Comparison of ENCODE assay signal across 17 cellular contexts in the genomic region with DNA sequence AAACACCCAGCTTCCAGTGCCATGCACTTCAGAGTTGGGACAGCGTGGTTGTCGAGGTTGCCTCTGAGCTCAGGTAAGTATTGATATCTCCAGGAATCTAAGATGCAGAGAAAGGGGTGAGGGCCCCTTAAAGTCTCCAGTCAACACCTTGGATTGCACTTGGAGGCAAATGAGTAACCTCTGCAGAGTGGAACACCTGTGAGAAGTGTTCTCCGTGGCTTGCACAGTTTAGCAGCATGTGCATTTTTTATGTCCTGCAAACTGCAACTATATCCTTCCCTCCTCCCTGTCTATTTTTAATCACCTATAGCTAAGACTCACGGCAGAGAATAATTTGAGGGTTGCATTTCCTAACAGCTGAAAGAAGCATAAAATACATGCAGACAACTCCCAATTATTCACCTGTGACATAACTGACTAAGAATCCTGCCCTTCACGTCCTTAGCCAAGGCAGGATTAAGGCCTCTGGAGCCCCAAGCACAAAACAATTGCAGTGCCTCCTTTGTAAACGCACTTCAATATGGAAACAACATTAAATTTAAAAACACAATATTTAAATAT. TPM values are rescaled to one million over a fixed set of nuclear protein-coding genes. Genes with fewer than 3 reads are reported as not detected.
A peak's percentile ranks its signal among the peaks of the same experiment; 100 is the strongest.
DNase-seq lines count a peak whose midpoint lies in the region; ATAC-seq and TF ChIP-seq lines count a peak whose summit lies in the region.
"Had no signal": no experiment of that assay in that cellular context is flagged by ENCODE, and none has a peak within 500 bp of the region (broad histone marks: within the 10 kb centered on the region; RNA-seq: fewer than 3 reads in every experiment).

No MANE protein-coding gene starts in this region.

- peaks cover 9 to 17% of the 10 kb centered on the region in 2 donors for H3K4me1 ChIP-seq in gastrocnemius medialis

- H3K36me3 ChIP-seq in gastrocnemius medialis = no peaks in the 10 kb centered on the region

- H3K27ac ChIP-seq in gastrocnemius medialis = peak overlapping the region in 1 of 4 donors; percentile 19
- H3K27ac ChIP-seq: GM23248 had no signal

- no peak overlapping the region for H3K4me3 ChIP-seq in gastrocnemius medialis
- H3K4me3 ChIP-seq: GM23248, K562 had no signal

- CTCF ChIA-PET in WTC11 (lab: Charles Lee) = interaction anchor here (0.7 to 2.3 kb wide), 4 partner anchors 20 to 452 kb away, joined by 3 to 8 read pairs (median 6); no protein-coding TSS in a partner anchor

- POLR2A ChIA-PET in WTC11 (lab: Charles Lee) = no interaction called here

- no peak overlapping the region for H3K27ac Mint-ChIP-seq in WTC11
- H3K27ac Mint-ChIP-seq: CD14-positive monocyte had no signal

- H3K9me3 Mint-ChIP-seq in WTC11 = no peaks in the 10 kb centered on the region

- H3K27me3 Mint-ChIP-seq in WTC11 (ENCODE audit: low read depth) = peaks cover 56% of the 10 kb centered on the region

- H3K9me3 ChIP-seq in gastrocnemius medialis = no peaks in the 10 kb centered on the region

- H3K4me1 Mint-ChIP-seq in WTC11 = peaks cover 26% of the 10 kb centered on the region

- ATAC-seq in WTC11 (no peak), esophagus mucosa (peak; percentile 82), gastrocnemius medialis (peak; percentile 31 to 47), GM19395 (IDR thresholded peaks at IDR 0.05; ENCODE audit: unreplicated experiment) (no peak), GM19455 (IDR thresholded peaks at IDR 0.05; ENCODE audit: unreplicated experiment) (no peak)
- ATAC-seq: K562, Right ventricle myocardium inferior had no signal

- H3K27me3 ChIP-seq in gastrocnemius medialis = no peaks in the 10 kb centered on the region

- TF ChIP-seq CTCF in WTC11 (IDR thresholded peaks at IDR 0.05) = no peak
- TF ChIP-seq CTCF in gastrocnemius medialis (IDR thresholded peaks at IDR 0.05 in 4 of 5, conservative IDR thresholded peaks at IDR 0.05 in 1 of 5) = no peak

- in situ Hi-C loops in G401 (cut with HindIII; ENCODE audit: low sequenced_read_pairs) (no loop called here), gastrocnemius medialis (cut with MboI; ENCODE audit: low sequenced_read_pairs in 4 of 4) (no loop called here)

- DNase-seq in G401 (ENCODE audit: low spot score) (peak; percentile 56), WTC11 (ENCODE audit: low spot score) (no peak), gastrocnemius medialis (no peak)
- DNase-seq in stimulated activated CD4-positive, alpha-beta T cell treated with anti-CD3 and anti-CD28 coated beads, Interleukin-2, amount 100 ng/mL, for 24 hours = no peak
- DNase-seq: GM23248, NCI-H1092, NCI-H1694, NCI-H2107, NCI-H345, NCI-H526 treated with DMSO at 0.1 percent for 48 hours had no signal

- H3K4me3 Mint-ChIP-seq in WTC11 = peak overlapping the region; percentile 82; the same call in 1 of the 2 replicates

- no peaks in the 10 kb centered on the region for H3K36me3 Mint-ChIP-seq in WTC11
- H3K36me3 Mint-ChIP-seq: CD14-positive monocyte had no signal

- TF ChIP-seq POLR2A in gastrocnemius medialis (IDR thresholded peaks at IDR 0.05) = no peak

- intact Hi-C loops in gastrocnemius medialis (cut with DNase I; ENCODE audit: low total_unique reads) = no loop called here

TF ChIP-seq in WTC11, 78 proteins besides CTCF, POLR2A, EP300 and RAD21:
- TF ChIP-seq ATF1 (CRISPR knock-in tag; IDR thresholded peaks at IDR 0.05) (no peak), NR1H2 (CRISPR knock-in tag; IDR thresholded peaks at IDR 0.05) (no peak), TEAD1 (CRISPR knock-in tag; IDR thresholded peaks at IDR 0.05) (no peak)
- TF ChIP-seq, protein P1, sequence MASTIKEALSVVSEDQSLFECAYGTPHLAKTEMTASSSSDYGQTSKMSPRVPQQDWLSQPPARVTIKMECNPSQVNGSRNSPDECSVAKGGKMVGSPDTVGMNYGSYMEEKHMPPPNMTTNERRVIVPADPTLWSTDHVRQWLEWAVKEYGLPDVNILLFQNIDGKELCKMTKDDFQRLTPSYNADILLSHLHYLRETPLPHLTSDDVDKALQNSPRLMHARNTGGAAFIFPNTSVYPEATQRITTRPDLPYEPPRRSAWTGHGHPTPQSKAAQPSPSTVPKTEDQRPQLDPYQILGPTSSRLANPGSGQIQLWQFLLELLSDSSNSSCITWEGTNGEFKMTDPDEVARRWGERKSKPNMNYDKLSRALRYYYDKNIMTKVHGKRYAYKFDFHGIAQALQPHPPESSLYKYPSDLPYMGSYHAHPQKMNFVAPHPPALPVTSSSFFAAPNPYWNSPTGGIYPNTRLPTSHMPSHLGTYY (CRISPR knock-in tag; IDR thresholded peaks at IDR 0.05) = no peak
TF ChIP-seq in WTC11: peak in this region for 0.

RNA-seq across cellular contexts. Expression of gene ZNF385B, which starts 1.6 kb away (rescaled TPM):
- total RNA-seq in G401 (2014; rRNA removed; shearing (Covaris generic)) = not detected in 2 replicates
- total RNA-seq in WTC11 (2021) = 1.3 to 2.2 TPM (median 2.2 TPM) in 3 replicates
- 0.32 TPM for total RNA-seq in esophagus mucosa
- total RNA-seq in gastrocnemius medialis = 10 to 100 TPM in 2 of 4 donors, 1 to 10 TPM in 2; 9.7 to 24.9 (median 11.4) TPM
- total RNA-seq: A673, GM23248, K562 had no signal

Comparison
In these comparisons a context has a peak if more than half of its experiments do, and no peak if none do; other contexts are left out.
1. ATAC-seq: peak in esophagus mucosa (single experiment) and gastrocnemius medialis (2 of 2); none in WTC11 (single experiment), GM19395 (single experiment) and GM19455 (single experiment).